In the genomic region with DNA sequence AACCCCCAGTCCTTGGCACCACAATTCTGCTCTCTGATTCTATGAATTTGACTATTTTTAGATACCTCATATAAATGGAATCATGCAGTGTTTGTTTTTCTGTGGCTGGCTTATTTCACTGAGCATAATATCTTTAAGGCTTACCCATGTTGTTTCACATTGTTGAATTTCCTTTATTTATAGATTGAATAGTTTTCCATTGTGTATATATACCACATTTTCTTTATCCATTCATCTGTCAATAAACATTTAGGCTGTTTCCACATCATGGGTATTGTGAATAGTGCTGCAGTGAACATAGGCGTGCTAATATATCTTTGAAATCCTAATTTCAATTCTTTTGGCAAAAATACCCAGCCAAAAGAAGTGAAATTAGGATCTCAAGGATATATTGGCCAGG, we compare ENCODE assay signal across 35 cellular contexts.
"Had no signal": no experiment of that assay in that cellular context is flagged by ENCODE, and none has a peak within 500 bp of the region (broad histone marks: within the 10 kb centered on the region; RNA-seq: fewer than 3 reads in every experiment).

No MANE protein-coding gene starts in this region.

- H3K27ac ChIP-seq: cardiac muscle cell, RWPE1, VCaP had no signal

- H3K27me3 ChIP-seq: cardiac muscle cell had no signal

- ATAC-seq: activated naive CD8-positive, alpha-beta T cell treated with anti-CD3 and anti-CD28 coated beads, Interleukin-2, amount 50 U/mL, for 24 hours; activated T-cell treated with anti-CD3 and anti-CD28 coated beads, Interleukin-2, amount 50 U/mL, for 4 hours; PC-3; Right ventricle myocardium inferior had no signal

- H3K4me3 ChIP-seq: cardiac muscle cell had no signal

- FAIRE-seq: RCC 7860 had no signal

- H3K36me3 ChIP-seq: cardiac muscle cell had no signal

- DNase-seq: activated B cell treated with CpG ODN at 0.5 μM for 24 hours; activated CD4-positive, alpha-beta memory T cell treated with anti-CD3 and anti-CD28 coated beads for 36 hours; activated CD4-positive, alpha-beta T cell treated with anti-CD3 and anti-CD28 coated beads for 4 hours; activated CD4-positive, alpha-beta T cell treated with anti-CD3 and anti-CD28 coated beads, Interleukin-2, amount 50 U/mL, for 1 hour; activated CD4-positive, CD25-positive, alpha-beta regulatory T cell treated with anti-CD3 and anti-CD28 coated beads, Interleukin-2, amount 50 U/mL, for 72 hours; activated CD8-positive, alpha-beta memory T cell treated with anti-CD3 and anti-CD28 coated beads, Interleukin-2, amount 50 U/mL, for 4 hours; activated naive CD4-positive, alpha-beta T cell treated with anti-CD3 and anti-CD28 coated beads, Interleukin-2, amount 10 ng/mL, durations not matched to agents 7 days and 5 days; activated naive CD8-positive, alpha-beta T cell treated with anti-CD3 and anti-CD28 coated beads, Interleukin-2, amount 50 U/mL, for 24 hours; activated T-cell treated with anti-CD3 and anti-CD28 coated beads for 4 hours; activated T-cell treated with anti-CD3 and anti-CD28 coated beads, Interleukin-2, amount 50 U/mL, for 4 hours; amniotic stem cell; aorta; Karpas-422; NCI-H1048; NCI-H1105 treated with DMSO at 0.1 percent for 48 hours; NCI-H1436; NCI-H1694; NCI-H1930; NCI-H2081 treated with DMSO at 0.1 percent for 48 hours; NCI-H226; NCI-H446 treated with DMSO at 0.1 percent for 48 hours; NCI-H524; NCI-H69; NCI-H82; PC-3; SIG-M5; SW 1271; T-helper 1 cell; T-helper 2 cell; T-helper 9 cell had no signal
